Comparison of ENCODE assay signal across 8 cellular contexts in genomic region chr19:16185123-16185924, GRCh38. TPM values are rescaled to one million over a fixed set of nuclear protein-coding genes. Genes with fewer than 3 reads are reported as not detected.
A peak's percentile ranks its signal among the peaks of the same experiment; 100 is the strongest.
DNase-seq lines count a peak whose midpoint lies in the region; ATAC-seq and TF ChIP-seq lines count a peak whose summit lies in the region.

FAM32A (plus strand) TSS chr19:16185410; CDS start chr19:16185443, 33 bp downstream.

- ATAC-seq in GM19324 (IDR thresholded peaks at IDR 0.05; ENCODE audit: low FRiP score, unreplicated experiment) (peak; percentile 89), HG03469 (IDR thresholded peaks at IDR 0.05; ENCODE audit: unreplicated experiment) (peak; percentile 70)

- peak; percentile 23 for TF ChIP-seq CTCF in colonic mucosa (IDR thresholded peaks at IDR 0.05)

- no peaks in the 10 kb centered on the region for H3K9me3 Mint-ChIP-seq in activated CD4-positive, alpha-beta T cell treated with anti-CD3 and anti-CD28 coated beads, Interleukin-2, amount 10 ng/mL, durations not matched to agents 24 days and 14 days

- H3K36me3 ChIP-seq in BLaER1 (peaks cover 39% of the 10 kb centered on the region), colonic mucosa (no peaks in the 10 kb centered on the region)

- peak within 1 kb of the TSS; percentile 95 for H3K27ac Mint-ChIP-seq in activated CD4-positive, alpha-beta T cell treated with anti-CD3 and anti-CD28 coated beads, Interleukin-2, amount 10 ng/mL, durations not matched to agents 24 days and 14 days

- H3K9ac ChIP-seq in BLaER1 (peak within 1 kb of the TSS; percentile 91), colonic mucosa (ENCODE audit: low read depth in 2 of 2, low read length in 2 of 2) (peak within 1 kb of the TSS; percentile 64 to 83)

- peaks cover 2% of the 10 kb centered on the region for H3K27me3 Mint-ChIP-seq in activated CD4-positive, alpha-beta T cell treated with anti-CD3 and anti-CD28 coated beads, Interleukin-2, amount 10 ng/mL, durations not matched to agents 24 days and 14 days

- H3K4me3 Mint-ChIP-seq in activated CD4-positive, alpha-beta T cell treated with anti-CD3 and anti-CD28 coated beads, Interleukin-2, amount 10 ng/mL, durations not matched to agents 24 days and 14 days = peak within 1 kb of the TSS; percentile 100

- peaks cover 27% of the 10 kb centered on the region for H3K4me1 Mint-ChIP-seq in activated CD4-positive, alpha-beta T cell treated with anti-CD3 and anti-CD28 coated beads, Interleukin-2, amount 10 ng/mL, durations not matched to agents 24 days and 14 days

- DNase-seq in NCI-H526 treated with DMSO at 0.1 percent for 48 hours (lab: John Stamatoyannopoulos, UW) (peak; percentile 85), colonic mucosa (peak; percentile 99)
- peak; percentile 100 for DNase-seq in activated CD4-positive, alpha-beta T cell treated with anti-CD3 and anti-CD28 coated beads, Interleukin-2, amount 10 ng/mL, durations not matched to agents 24 days and 14 days
- peak; percentile 92 to 97 for DNase-seq in stimulated activated CD4-positive, alpha-beta T cell treated with anti-CD3 and anti-CD28 coated beads, Interleukin-1b, Interleukin-23, amount 100 ng/mL, for 4 hours (ENCODE audit: low read depth in 2 of 2)

- intact Hi-C loops in activated CD4-positive, alpha-beta T cell treated with anti-CD3 and anti-CD28 coated beads, Interleukin-2, amount 10 ng/mL, durations not matched to agents 24 days and 14 days (cut with micrococcal nuclease) = loop anchor here (1.0 to 2.0 kb wide), 4 partner anchors 12 to 74 kb away; partner anchors contain the start of genes AP1M1 and RAB8A
- intact Hi-C loops in colonic mucosa (cut with DNase I) = no loop called here

- peak within 1 kb of the TSS; percentile 88 for H3K27ac ChIP-seq in BLaER1
- H3K27ac ChIP-seq in colonic mucosa = peak within 1 kb of the TSS; percentile 59
- peak within 1 kb of the TSS; percentile 69 for H3K27ac ChIP-seq in layer of hippocampus (ENCODE audit: low read depth, low read length)

- H3K36me3 Mint-ChIP-seq in activated CD4-positive, alpha-beta T cell treated with anti-CD3 and anti-CD28 coated beads, Interleukin-2, amount 10 ng/mL, durations not matched to agents 24 days and 14 days (ENCODE audit: low read depth) = peaks cover 31% of the 10 kb centered on the region

- H3K4me2 ChIP-seq in BLaER1 = peak within 1 kb of the TSS; percentile 89

- H3K4me1 ChIP-seq in BLaER1 (peaks cover 15% of the 10 kb centered on the region), colonic mucosa (no peaks in the 10 kb centered on the region)

- H3K4me3 ChIP-seq in BLaER1 (peak within 1 kb of the TSS; percentile 89), colonic mucosa (peak within 1 kb of the TSS; percentile 94)

- H3K27me3 ChIP-seq in BLaER1 = no peaks in the 10 kb centered on the region
- no peaks in the 10 kb centered on the region for H3K27me3 ChIP-seq in colonic mucosa
- no peaks in the 10 kb centered on the region for H3K27me3 ChIP-seq in layer of hippocampus (ENCODE audit: control insufficient read depth, insufficient read depth, low read length)

- peaks cover 46% of the 10 kb centered on the region for H4K20me1 ChIP-seq in BLaER1

- H3K9me3 ChIP-seq in BLaER1 (no peaks in the 10 kb centered on the region), colonic mucosa (no peaks in the 10 kb centered on the region)

RNA-seq across cellular contexts. Expression of gene FAM32A, which starts in this region (rescaled TPM):
- total RNA-seq in activated CD4-positive, alpha-beta T cell treated with anti-CD3 and anti-CD28 coated beads, Interleukin-2, amount 10 ng/mL, durations not matched to agents 24 days and 14 days = 59.2 and 65.2 TPM in 2 replicates
- total RNA-seq in colonic mucosa = 10 to 100 TPM; 76.9 to 78.3 TPM

Comparison
In these comparisons a context has a peak if more than half of its experiments do, and no peak if none do; other contexts are left out.
1. Peak in every context shown above with its lines: DNase-seq, ATAC-seq, H3K4me3 ChIP-seq and H3K27ac ChIP-seq.